ENCODE assay signal across 8 cellular contexts in the genomic region with DNA sequence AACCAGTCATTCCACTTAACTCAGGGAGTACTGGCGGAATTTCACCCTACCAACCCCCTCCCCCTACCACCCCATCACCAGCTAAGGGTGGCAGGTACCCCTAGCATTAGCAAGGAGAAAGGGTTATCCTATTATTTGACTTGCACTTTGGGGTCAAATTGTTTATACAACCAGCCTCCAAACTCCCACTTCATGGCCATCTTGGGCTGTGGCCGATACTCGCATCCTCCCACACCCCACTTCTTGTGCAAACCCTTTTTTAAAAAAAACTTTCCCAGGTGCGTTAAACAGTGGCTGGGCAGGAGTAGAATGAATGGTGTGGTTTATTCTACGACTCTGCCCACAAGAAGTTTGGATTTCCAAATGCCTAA. TPM values are rescaled to one million over a fixed set of nuclear protein-coding genes. Genes with fewer than 3 reads are reported as not detected.
DNase-seq lines count a peak whose midpoint lies in the region; ATAC-seq, FAIRE-seq and TF ChIP-seq lines count a peak whose summit lies in the region.

No MANE protein-coding gene starts in this region.

- H3K36me3 Mint-ChIP-seq in endothelial cell (ENCODE audit: low read depth, unreplicated experiment), result peaks cover 33% of the 10 kb centered on the region

- no peak for TF ChIP-seq CTCF in GM06990 (IDR thresholded peaks at IDR 0.05; ENCODE audit: insufficient read depth, low read length, poor library complexity, severe bottlenecking)
- no peak for TF ChIP-seq CTCF in NB4 (IDR thresholded peaks at IDR 0.05; ENCODE audit: low read depth, low read length)
- no peak for TF ChIP-seq CTCF in endothelial cell (IDR thresholded peaks at IDR 0.05; ENCODE audit: unreplicated experiment)
- TF ChIP-seq CTCF in pancreas (IDR thresholded peaks at IDR 0.05), result no peak

- H3K9me3 ChIP-seq in pancreas, result no peaks in the 10 kb centered on the region

- H3K27me3 ChIP-seq in GM06990 (replicated peaks; ENCODE audit: control insufficient read depth, insufficient read depth, low read length), result no peaks in the 10 kb centered on the region
- no peaks in the 10 kb centered on the region for H3K27me3 ChIP-seq in pancreas

- intact Hi-C loops in pancreas (cut with DNase I), result no loop called here

- TF ChIP-seq POLR2A in NB4 (IDR thresholded peaks at IDR 0.05; ENCODE audit: extremely low read depth, insufficient read length), result no peak

- ATAC-seq in pancreas, result no peak

- peak overlapping the region; percentile 11 for H3K4me3 Mint-ChIP-seq in endothelial cell (ENCODE audit: unreplicated experiment)

- H3K4me1 Mint-ChIP-seq in endothelial cell (ENCODE audit: unreplicated experiment), result peaks cover 30% of the 10 kb centered on the region

- H3K27me3 Mint-ChIP-seq in endothelial cell (ENCODE audit: unreplicated experiment), result peaks cover 10% of the 10 kb centered on the region

- WGBS in pancreas, 2 donors, result 77 to 78% methylated on average over 5 of the region's 5 CpGs

- H3K4me3 ChIP-seq in GM06990 (replicated peaks; ENCODE audit: low read depth, low read length) (peak overlapping the region; percentile 44), NB4 (ENCODE audit: low read depth, low read length) (peak overlapping the region; percentile 36), pancreas (peak overlapping the region in 2 of 4 donors; percentile 25 to 91)

- no peak for FAIRE-seq in pancreas (lab: Jason Lieb, UNC)

- H3K27ac Mint-ChIP-seq in endothelial cell (ENCODE audit: unreplicated experiment), result peak overlapping the region; percentile 98

- H3K4me1 ChIP-seq in pancreas, result peaks cover 0 to 17% (median 13%) of the 10 kb centered on the region in 3 donors

- H3K36me3 ChIP-seq in GM06990 (ENCODE audit: control insufficient read depth, insufficient read depth, low read length), result peaks cover 16% of the 10 kb centered on the region
- H3K36me3 ChIP-seq in pancreas, result peaks cover 0 to 19% (median 8%) of the 10 kb centered on the region in 3 donors

- peak overlapping the region; percentile 63 to 76 (median 70) for H3K27ac ChIP-seq in pancreas

- no peaks in the 10 kb centered on the region for H3K9me3 Mint-ChIP-seq in endothelial cell (ENCODE audit: unreplicated experiment)

- no peak for DNase-seq in GM06990 (ENCODE audit: extremely low read depth, insufficient read length)
- no peak for DNase-seq in NB4 (ENCODE audit: low read depth)
- no peak for DNase-seq in endothelial cell (ENCODE audit: low spot score)
- no peak for DNase-seq in pancreas
- no peak for DNase-seq in midbrain (lab: John Stamatoyannopoulos, UW)
- DNase-seq in cerebellar nuclear complex (lab: John Stamatoyannopoulos, UW), result no peak
- no peak for DNase-seq in NCI-H1105 treated with DMSO at 0.1 percent for 48 hours (lab: John Stamatoyannopoulos, UW)
- no peak for DNase-seq in NCI-H128 (lab: John Stamatoyannopoulos, UW; ENCODE audit: unreplicated experiment)

RNA-seq across cellular contexts. Expression of a gene that starts 0.7 kb away (rescaled TPM):
- 26.7 TPM for total RNA-seq in endothelial cell (ENCODE audit: unreplicated experiment)
- 10 to 100 TPM; 39.8 to 57.8 (median 43.6) TPM for total RNA-seq in pancreas
- polyA plus RNA-seq in pancreas, result 10 to 100 TPM; 64.5 to 68.6 TPM

RNA-seq across cellular contexts. Expression of a gene that starts 9.9 kb away (rescaled TPM):
- total RNA-seq in endothelial cell (ENCODE audit: unreplicated experiment) (175 TPM), pancreas (100 to 1,000 TPM in 1 of 6 donors, 10 to 100 TPM in 5; 43.5 to 112 (median 64.2) TPM)
- 10 to 100 TPM; 58.5 to 87.4 TPM for polyA plus RNA-seq in pancreas

RNA-seq across cellular contexts. Expression of a gene that starts 13.0 kb away (rescaled TPM):
- total RNA-seq in endothelial cell (ENCODE audit: unreplicated experiment) (33.4 TPM), pancreas (10 to 100 TPM in 3 of 6 donors, 1 to 10 TPM in 3; 7.7 to 13.2 (median 9.6) TPM)
- 1 to 10 TPM; 5.2 to 8.8 TPM for polyA plus RNA-seq in pancreas

RNA-seq across cellular contexts. Expression of a gene that starts 13.3 kb away (rescaled TPM):
- total RNA-seq in endothelial cell (ENCODE audit: unreplicated experiment), result 19.3 TPM
- 10 to 100 TPM; 16.8 to 22.6 (median 18.2) TPM for total RNA-seq in pancreas
- 10 to 100 TPM; 56.0 to 64.9 TPM for polyA plus RNA-seq in pancreas

RNA-seq across cellular contexts. Expression of a gene that starts 25.7 kb away (rescaled TPM):
- total RNA-seq in endothelial cell (ENCODE audit: unreplicated experiment), result 91.9 TPM
- total RNA-seq in pancreas, result 10 to 100 TPM; 18.5 to 34.7 (median 20.3) TPM
- 10 to 100 TPM; 31.4 to 41.6 TPM for polyA plus RNA-seq in pancreas
